Comparison of ENCODE assay signal across 30 cellular contexts in the genomic region with DNA sequence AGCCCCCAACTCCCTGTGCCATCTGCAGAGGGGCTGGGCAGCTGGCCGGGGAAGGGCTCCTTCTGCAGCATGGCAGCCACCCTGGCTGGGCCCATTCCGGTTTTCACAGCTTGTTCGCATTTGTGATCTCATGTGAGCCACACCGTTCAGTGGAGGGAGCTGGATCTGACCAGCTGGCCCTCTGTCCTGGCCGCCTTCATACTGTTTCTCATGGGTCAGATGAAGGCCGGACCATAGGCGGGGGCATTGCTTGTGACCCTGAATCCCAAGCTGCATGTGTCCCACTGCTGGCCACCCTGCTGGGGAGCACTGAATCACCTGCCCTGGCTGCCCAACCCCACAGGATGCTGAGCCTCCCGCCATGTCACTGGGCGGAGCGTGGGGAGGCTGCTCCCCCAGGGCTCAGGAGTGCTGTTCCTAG. TPM values are rescaled to one million over a fixed set of nuclear protein-coding genes. Genes with fewer than 3 reads are reported as not detected.
DNase-seq lines count a peak whose midpoint lies in the region; ATAC-seq and TF ChIP-seq lines count a peak whose summit lies in the region.
"Had no signal": no experiment of that assay in that cellular context is flagged by ENCODE, and none has a peak within 500 bp of the region (broad histone marks: within the 10 kb centered on the region; RNA-seq: fewer than 3 reads in every experiment).

No MANE protein-coding gene starts in this region.

- no peak for TF ChIP-seq CTCF in HFFc6 (IDR thresholded peaks at IDR 0.05)
- no peak for TF ChIP-seq CTCF in endodermal cell (conservative IDR thresholded peaks at IDR 0.05)

- WGBS in endodermal cell (ENCODE audit: insufficient coverage in 1 of 2, insufficient read length in 1 of 2), 2 experiments: 93 to 94% methylated on average over 8 to 10 of the region's 10 CpGs

- H3K27me3 Mint-ChIP-seq in HFFc6 (ENCODE audit: insufficient read depth) (no peaks in the 10 kb centered on the region), endodermal cell (ENCODE audit: insufficient read depth) (no peaks in the 10 kb centered on the region)
- H3K27me3 Mint-ChIP-seq: activated naive CD4-positive, alpha-beta T cell treated with anti-CD3 and anti-CD28 coated beads, Interleukin-2, amount 50 U/mL, for 24 hours; effector memory CD8-positive, alpha-beta T cell; T-helper 17 cell had no signal

- H3K27ac ChIP-seq in endodermal cell (ENCODE audit: low read depth, low read length): no peak overlapping the region
- H3K27ac ChIP-seq: BLaER1 treated with 17β-estradiol and CSF1 and Interleukin-3, amounts not matched to agents 10 nM and 100 nM; breast epithelium; heart left ventricle; lower lobe of right lung; neural progenitor cell had no signal

- H3K4me1 Mint-ChIP-seq in HFFc6 (ENCODE audit: low read depth): peaks cover 60% of the 10 kb centered on the region
- no peaks in the 10 kb centered on the region for H3K4me1 Mint-ChIP-seq in endodermal cell

- peak overlapping the region; percentile 70 for H3K27ac Mint-ChIP-seq in HFFc6
- no peak overlapping the region for H3K27ac Mint-ChIP-seq in endodermal cell
- H3K27ac Mint-ChIP-seq: activated naive CD4-positive, alpha-beta T cell treated with anti-CD3 and anti-CD28 coated beads, Interleukin-2, amount 50 U/mL, for 24 hours; effector memory CD8-positive, alpha-beta T cell; neural progenitor cell; progenitor cell of endocrine pancreas; T-helper 17 cell had no signal

- no peak for ATAC-seq in HG03175 (IDR thresholded peaks at IDR 0.05; ENCODE audit: unreplicated experiment)
- ATAC-seq: effector memory CD8-positive, alpha-beta T cell; lower lobe of right lung; stimulated activated naive CD8-positive, alpha-beta T cell treated with anti-CD3 and anti-CD28 coated beads, Interleukin-15, Interleukin-2, amounts not matched to agents 100 U/mL and 50 U/mL, for 24 hours; T-helper 17 cell had no signal

- no peaks in the 10 kb centered on the region for H3K4me1 ChIP-seq in endodermal cell (ENCODE audit: control insufficient read depth, insufficient read depth, low read length)
- H3K4me1 ChIP-seq: breast epithelium, HAP-1, lower lobe of right lung, neural progenitor cell had no signal

- no peaks in the 10 kb centered on the region for H3K27me3 ChIP-seq in endodermal cell (ENCODE audit: control insufficient read depth, insufficient read depth, low read length, poor library complexity, severe bottlenecking)
- H3K27me3 ChIP-seq: BLaER1 treated with 17β-estradiol and CSF1 and Interleukin-3, amounts not matched to agents 10 nM and 100 nM; breast epithelium; heart left ventricle; neural progenitor cell had no signal

- DNase-seq in D341Med (ENCODE audit: low spot score) (peak; percentile 30), HFFc6 (no peak), endodermal cell (peak; percentile 32), posterior vena cava (ENCODE audit: low spot score) (peak; percentile 77), NCI-H2171 treated with DMSO at 0.1 percent for 48 hours (lab: John Stamatoyannopoulos, UW) (no peak)
- no peak for DNase-seq in activated CD4-positive, alpha-beta T cell treated with anti-CD3 and anti-CD28 coated beads, Interleukin-2, amount 50 U/mL, for 48 hours
- DNase-seq in stimulated activated CD4-positive, alpha-beta T cell treated with anti-CD3 and anti-CD28 coated beads, Interleukin-4, amount 100 ng/mL, for 24 hours: no peak
- DNase-seq: activated CD4-positive, alpha-beta T cell treated with anti-CD3 and anti-CD28 coated beads for 4 hours; amygdala; DMS53; effector memory CD8-positive, alpha-beta T cell; KG1; lower lobe of right lung; NCI-H1417 treated with DMSO at 0.1 percent for 48 hours; NCI-H446; NCI-H82; stimulated activated naive CD8-positive, alpha-beta T cell treated with anti-CD3 and anti-CD28 coated beads, Interleukin-15, Interleukin-2, amounts not matched to agents 100 U/mL and 50 U/mL, for 24 hours; T-helper 17 cell had no signal

- no peak overlapping the region for H3K9ac ChIP-seq in endodermal cell (ENCODE audit: extremely low read depth, low read length, poor library complexity, severe bottlenecking)
- H3K9ac ChIP-seq: BLaER1 treated with 17β-estradiol and CSF1 and Interleukin-3, amounts not matched to agents 10 nM and 100 nM; neural progenitor cell had no signal

- intact Hi-C loops in posterior vena cava (cut with DNase I): no loop called here

- H3K36me3 Mint-ChIP-seq in HFFc6 (ENCODE audit: low read depth) (peaks cover 6% of the 10 kb centered on the region), endodermal cell (ENCODE audit: low read depth) (peaks cover 15% of the 10 kb centered on the region)

- no peak overlapping the region for H3K4me3 ChIP-seq in endodermal cell (ENCODE audit: low read length)
- H3K4me3 ChIP-seq: BLaER1 treated with 17β-estradiol and CSF1 and Interleukin-3, amounts not matched to agents 10 nM and 100 nM; breast epithelium; HAP-1; heart left ventricle; lower lobe of right lung; neural progenitor cell had no signal

- H3K9me3 ChIP-seq in endodermal cell (ENCODE audit: control insufficient read depth, low read length): no peaks in the 10 kb centered on the region
- H3K9me3 ChIP-seq: BLaER1 treated with 17β-estradiol and CSF1 and Interleukin-3, amounts not matched to agents 10 nM and 100 nM; breast epithelium; HAP-1; heart left ventricle; lower lobe of right lung had no signal

- H3K4me3 Mint-ChIP-seq in HFFc6 (no peak overlapping the region), endodermal cell (no peak overlapping the region)
- H3K4me3 Mint-ChIP-seq: activated naive CD4-positive, alpha-beta T cell treated with anti-CD3 and anti-CD28 coated beads, Interleukin-2, amount 50 U/mL, for 24 hours; effector memory CD8-positive, alpha-beta T cell; neural progenitor cell; T-helper 17 cell had no signal

- H3K9me3 Mint-ChIP-seq in HFFc6 (no peaks in the 10 kb centered on the region), endodermal cell (no peaks in the 10 kb centered on the region)
- H3K9me3 Mint-ChIP-seq: activated naive CD4-positive, alpha-beta T cell treated with anti-CD3 and anti-CD28 coated beads, Interleukin-2, amount 50 U/mL, for 24 hours; effector memory CD8-positive, alpha-beta T cell; neural progenitor cell had no signal

- no peaks in the 10 kb centered on the region for H3K36me3 ChIP-seq in endodermal cell (ENCODE audit: control insufficient read depth, insufficient read depth, low read length)
- H3K36me3 ChIP-seq: breast epithelium, HAP-1, neural progenitor cell had no signal

RNA-seq across cellular contexts. Expression of gene PRSS38, which starts 36.4 kb away (rescaled TPM):
- not detected for total RNA-seq in HFFc6 (2021; fragmentation: NEBNext Ultra II Directional; extraction: Animal tissue kit (Norgen Biotek cat#: 25700))
- not detected for total RNA-seq in endodermal cell
- polyA plus RNA-seq in endodermal cell (2013, experiment 1 of 2): not detected
- polyA plus RNA-seq in endodermal cell (2013, experiment 2 of 2): not detected
- not detected for total RNA-seq in posterior vena cava
- total RNA-seq: breast epithelium, heart left ventricle, HT1080, kidney epithelial cell, lower lobe of right lung, progenitor cell of endocrine pancreas, T-helper 17 cell had no signal
- polyA plus RNA-seq: esophagus, heart left ventricle, thymus had no signal

RNA-seq across cellular contexts. Expression of gene SNAP47, which starts 43.8 kb away (rescaled TPM):
- 10 to 100 TPM; 27.0 to 31.2 (median 30.4) TPM for total RNA-seq in HFFc6 (2021; fragmentation: NEBNext Ultra II Directional; extraction: Animal tissue kit (Norgen Biotek cat#: 25700))
- total RNA-seq in endodermal cell (10 to 100 TPM; 42.5 to 46.6 TPM), posterior vena cava (10 to 100 TPM; 14.8 to 16.3 TPM)
- polyA plus RNA-seq in endodermal cell (2013, experiment 1 of 2): 41.3 TPM
- 37.0 TPM for polyA plus RNA-seq in endodermal cell (2013, experiment 2 of 2)

RNA-seq across cellular contexts. Expression of gene JMJD4, which starts 43.9 kb away (rescaled TPM):
- 10 to 100 TPM; 20.2 to 23.1 (median 21.5) TPM for total RNA-seq in HFFc6 (2021; fragmentation: NEBNext Ultra II Directional; extraction: Animal tissue kit (Norgen Biotek cat#: 25700))
- total RNA-seq in endodermal cell (10 to 100 TPM; 19.4 to 21.8 TPM), posterior vena cava (10 to 100 TPM; 10.3 to 11.4 TPM)
- polyA plus RNA-seq in endodermal cell (2013, experiment 1 of 2): 14.3 TPM
- polyA plus RNA-seq in endodermal cell (2013, experiment 2 of 2): 13.4 TPM

Comparison
In these comparisons a context has a peak if more than half of its experiments do, and no peak if none do; other contexts are left out.
1. DNase-seq: peak in D341Med (single experiment), endodermal cell (single experiment) and posterior vena cava (single experiment); none in HFFc6 (single experiment), activated CD4-positive, alpha-beta T cell treated with anti-CD3 and anti-CD28 coated beads, Interleukin-2, amount 50 U/mL, for 48 hours (0 of 2), stimulated activated CD4-positive, alpha-beta T cell treated with anti-CD3 and anti-CD28 coated beads, Interleukin-4, amount 100 ng/mL, for 24 hours (single experiment) and NCI-H2171 treated with DMSO at 0.1 percent for 48 hours (single experiment).